14 cellular contexts compared by ENCODE assay signal in the genomic region with DNA sequence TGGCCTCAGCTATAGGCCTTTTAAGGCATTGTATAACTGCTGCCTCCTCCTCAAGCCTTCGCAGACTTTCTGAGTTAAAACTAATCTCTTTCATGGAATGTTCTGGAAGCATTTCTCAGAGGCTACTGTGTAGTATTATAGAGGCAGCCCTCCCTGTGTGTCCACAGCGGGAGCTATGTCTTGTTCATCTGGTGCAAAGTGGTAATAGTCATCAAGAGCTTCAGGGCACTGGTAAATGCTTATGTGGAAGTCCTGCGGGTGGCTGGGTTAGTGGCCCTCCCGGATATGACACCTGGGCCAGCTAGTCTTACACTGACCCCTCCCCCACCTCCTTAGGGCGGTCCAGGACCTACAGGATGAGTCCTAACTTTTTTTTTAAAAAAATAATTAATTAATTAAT. TPM values are rescaled to one million over a fixed set of nuclear protein-coding genes. Genes with fewer than 3 reads are reported as not detected.
DNase-seq lines count a peak whose midpoint lies in the region; ATAC-seq and TF ChIP-seq lines count a peak whose summit lies in the region.
"Had no signal": no experiment of that assay in that cellular context is flagged by ENCODE, and none has a peak within 500 bp of the region (broad histone marks: within the 10 kb centered on the region; RNA-seq: fewer than 3 reads in every experiment).

No MANE protein-coding gene starts in this region.

- H4K20me1 ChIP-seq in SK-N-SH (ENCODE audit: insufficient read depth): no peaks in the 10 kb centered on the region

- no peak for ATAC-seq in GM18909 (IDR thresholded peaks at IDR 0.05; ENCODE audit: poor library complexity, unreplicated experiment)

- no peak for TF ChIP-seq RAD21 in SK-N-SH (IDR thresholded peaks at IDR 0.05; ENCODE audit: low read length)

- H3K9me3 ChIP-seq in sigmoid colon (no peaks in the 10 kb centered on the region), SK-N-SH (no peaks in the 10 kb centered on the region)
- H3K9me3 ChIP-seq: ascending aorta had no signal

- no peak overlapping the region for H2AFZ ChIP-seq in SK-N-SH (ENCODE audit: low read depth)

- 78 to 82% methylated on average over 5 of the region's 5 CpGs for WGBS in sigmoid colon, 2 donors
- WGBS in SK-N-SH (ENCODE audit: low lambda C conversion rate): 91% methylated on average over 5 of the region's 5 CpGs

- DNase-seq in DMS79 treated with DMSO at 0.1 percent for 48 hours (lab: John Stamatoyannopoulos, UW): peak; percentile 26
- DNase-seq in DMS79 (lab: John Stamatoyannopoulos, UW): no peak
- DNase-seq in NCI-H510A treated with DMSO at 0.1 percent for 48 hours (lab: John Stamatoyannopoulos, UW): peak; percentile 85
- DNase-seq in islet precursor cell: peak; percentile 78
- DNase-seq in sigmoid colon: no peak
- no peak for DNase-seq in SK-N-SH
- DNase-seq in HuH-7 (ENCODE audit: low spot score): no peak
- DNase-seq: activated CD8-positive, alpha-beta memory T cell treated with anti-CD3 and anti-CD28 coated beads, Interleukin-2, amount 50 U/mL, for 4 hours; hippocampal formation; NCI-H1694 treated with DMSO at 0.1 percent for 48 hours had no signal

- H3K27ac ChIP-seq in sigmoid colon: peak overlapping the region in 3 of 4 donors; percentile 33 to 94 (median 90)
- H3K27ac ChIP-seq in SK-N-SH (ENCODE audit: low read depth in 2 of 2, low read length in 1 of 2): no peak overlapping the region

- H3K36me3 ChIP-seq in sigmoid colon (peaks cover 0 to 15% (median 6%) of the 10 kb centered on the region in 4 donors), SK-N-SH (replicated peaks in 1 of 2; ENCODE audit: control insufficient read depth in 1 of 2, insufficient read depth in 2 of 2, low read length in 1 of 2) (peaks cover 8 to 11% of the 10 kb centered on the region in 2 experiments)

- TF ChIP-seq POLR2A in sigmoid colon (IDR thresholded peaks at IDR 0.05): no peak

- no peak overlapping the region for H3K9ac ChIP-seq in SK-N-SH

- peaks cover 28% of the 10 kb centered on the region; the same call in 1 of the 2 replicates for H3K79me2 ChIP-seq in SK-N-SH (ENCODE audit: insufficient read depth)

- TF ChIP-seq CTCF in sigmoid colon (IDR thresholded peaks at IDR 0.05) (no peak), SK-N-SH (IDR thresholded peaks at IDR 0.05) (no peak)

- H3F3A ChIP-seq in SK-N-SH (replicated peaks; ENCODE audit: insufficient read depth): peaks cover 10% of the 10 kb centered on the region

- CTCF ChIA-PET in SK-N-SH (lab: Yijun Ruan, JAX): interaction anchor here (1.1 to 8.4 kb wide), 6 partner anchors 17 to 286 kb away, joined by 3 to 89 read pairs (median 4); no protein-coding TSS in a partner anchor

- POLR2A ChIA-PET in SK-N-SH (lab: Yijun Ruan, JAX): interaction anchor here (0.5 kb wide), 1 partner anchor 21 kb away, joined by 5 read pairs; no protein-coding TSS in a partner anchor

- intact Hi-C loops in sigmoid colon (cut with DNase I): no loop called here

- no peak overlapping the region for H3K4me2 ChIP-seq in SK-N-SH

- H3K4me1 ChIP-seq in sigmoid colon: peaks cover 0 to 29% (median 15%) of the 10 kb centered on the region in 4 donors
- peaks cover 7 to 10% of the 10 kb centered on the region in 2 experiments; a peak in 2 of 4 replicates for H3K4me1 ChIP-seq in SK-N-SH (ENCODE audit: control insufficient read depth in 1 of 2, insufficient read depth in 2 of 2, low read depth in 1 of 2, low read length in 1 of 2)

- TF ChIP-seq EP300 in sigmoid colon (IDR thresholded peaks at IDR 0.05): no peak
- TF ChIP-seq EP300 in SK-N-SH (IDR thresholded peaks at IDR 0.05; ENCODE audit: borderline replicate concordance in 1 of 2, low read depth in 1 of 2, low read length in 1 of 2): no peak

- no peaks in the 10 kb centered on the region for H3K9me2 ChIP-seq in SK-N-SH

- H3K27me3 ChIP-seq in sigmoid colon (no peaks in the 10 kb centered on the region), SK-N-SH (ENCODE audit: insufficient read depth) (no peaks in the 10 kb centered on the region)
- H3K27me3 ChIP-seq: ascending aorta had no signal

- H3K4me3 ChIP-seq in sigmoid colon (no peak overlapping the region), SK-N-SH (ENCODE audit: low read depth in 2 of 2, low read length in 1 of 2) (no peak overlapping the region)
- H3K4me3 ChIP-seq: ascending aorta had no signal

TF ChIP-seq in SK-N-SH, 30 proteins besides CTCF, POLR2A, EP300 and RAD21:
- TF ChIP-seq, protein P1, sequence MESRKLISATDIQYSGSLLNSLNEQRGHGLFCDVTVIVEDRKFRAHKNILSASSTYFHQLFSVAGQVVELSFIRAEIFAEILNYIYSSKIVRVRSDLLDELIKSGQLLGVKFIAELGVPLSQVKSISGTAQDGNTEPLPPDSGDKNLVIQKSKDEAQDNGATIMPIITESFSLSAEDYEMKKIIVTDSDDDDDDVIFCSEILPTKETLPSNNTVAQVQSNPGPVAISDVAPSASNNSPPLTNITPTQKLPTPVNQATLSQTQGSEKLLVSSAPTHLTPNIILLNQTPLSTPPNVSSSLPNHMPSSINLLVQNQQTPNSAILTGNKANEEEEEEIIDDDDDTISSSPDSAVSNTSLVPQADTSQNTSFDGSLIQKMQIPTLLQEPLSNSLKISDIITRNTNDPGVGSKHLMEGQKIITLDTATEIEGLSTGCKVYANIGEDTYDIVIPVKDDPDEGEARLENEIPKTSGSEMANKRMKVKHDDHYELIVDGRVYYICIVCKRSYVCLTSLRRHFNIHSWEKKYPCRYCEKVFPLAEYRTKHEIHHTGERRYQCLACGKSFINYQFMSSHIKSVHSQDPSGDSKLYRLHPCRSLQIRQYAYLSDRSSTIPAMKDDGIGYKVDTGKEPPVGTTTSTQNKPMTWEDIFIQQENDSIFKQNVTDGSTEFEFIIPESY (IDR thresholded peaks at IDR 0.05; ENCODE audit: borderline replicate concordance, low read depth): no peak
- TF ChIP-seq NFIC (IDR thresholded peaks at IDR 0.05; ENCODE audit: borderline replicate concordance) (no peak), RFX5 (IDR thresholded peaks at IDR 0.05; ENCODE audit: low read length) (no peak), TAF1 (IDR thresholded peaks at IDR 0.05; ENCODE audit: borderline replicate concordance, low read depth, low read length) (no peak), MXI1 (IDR thresholded peaks at IDR 0.05; ENCODE audit: low read depth, low read length) (no peak)
- TF ChIP-seq, protein P2, sequence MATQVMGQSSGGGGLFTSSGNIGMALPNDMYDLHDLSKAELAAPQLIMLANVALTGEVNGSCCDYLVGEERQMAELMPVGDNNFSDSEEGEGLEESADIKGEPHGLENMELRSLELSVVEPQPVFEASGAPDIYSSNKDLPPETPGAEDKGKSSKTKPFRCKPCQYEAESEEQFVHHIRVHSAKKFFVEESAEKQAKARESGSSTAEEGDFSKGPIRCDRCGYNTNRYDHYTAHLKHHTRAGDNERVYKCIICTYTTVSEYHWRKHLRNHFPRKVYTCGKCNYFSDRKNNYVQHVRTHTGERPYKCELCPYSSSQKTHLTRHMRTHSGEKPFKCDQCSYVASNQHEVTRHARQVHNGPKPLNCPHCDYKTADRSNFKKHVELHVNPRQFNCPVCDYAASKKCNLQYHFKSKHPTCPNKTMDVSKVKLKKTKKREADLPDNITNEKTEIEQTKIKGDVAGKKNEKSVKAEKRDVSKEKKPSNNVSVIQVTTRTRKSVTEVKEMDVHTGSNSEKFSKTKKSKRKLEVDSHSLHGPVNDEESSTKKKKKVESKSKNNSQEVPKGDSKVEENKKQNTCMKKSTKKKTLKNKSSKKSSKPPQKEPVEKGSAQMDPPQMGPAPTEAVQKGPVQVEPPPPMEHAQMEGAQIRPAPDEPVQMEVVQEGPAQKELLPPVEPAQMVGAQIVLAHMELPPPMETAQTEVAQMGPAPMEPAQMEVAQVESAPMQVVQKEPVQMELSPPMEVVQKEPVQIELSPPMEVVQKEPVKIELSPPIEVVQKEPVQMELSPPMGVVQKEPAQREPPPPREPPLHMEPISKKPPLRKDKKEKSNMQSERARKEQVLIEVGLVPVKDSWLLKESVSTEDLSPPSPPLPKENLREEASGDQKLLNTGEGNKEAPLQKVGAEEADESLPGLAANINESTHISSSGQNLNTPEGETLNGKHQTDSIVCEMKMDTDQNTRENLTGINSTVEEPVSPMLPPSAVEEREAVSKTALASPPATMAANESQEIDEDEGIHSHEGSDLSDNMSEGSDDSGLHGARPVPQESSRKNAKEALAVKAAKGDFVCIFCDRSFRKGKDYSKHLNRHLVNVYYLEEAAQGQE (IDR thresholded peaks at IDR 0.05; ENCODE audit: low read depth, low read length): no peak

RNA-seq across cellular contexts. Expression of a gene that starts 2.2 kb away (rescaled TPM):
- total RNA-seq in sigmoid colon: 10 to 100 TPM in 2 of 4 donors, 1 to 10 TPM in 2; 5.4 to 13.0 (median 9.2) TPM
- polyA plus RNA-seq in sigmoid colon: 10 to 100 TPM; 79.3 to 91.3 (median 81.7) TPM
- polyA plus RNA-seq in SK-N-SH (2012; rRNA removed): 29.9 and 33.7 TPM in 2 replicates
- polyA plus RNA-seq in SK-N-SH (2012; cell fraction: cytosol; rRNA removed): 14.8 and 23.2 TPM in 2 replicates
- polyA plus RNA-seq in SK-N-SH (2012; cell fraction: nucleus; rRNA removed): 32.1 and 34.9 TPM in 2 replicates

RNA-seq across cellular contexts. Expression of a gene that starts 21.3 kb away (rescaled TPM):
- 10 to 100 TPM; 16.1 to 24.6 (median 19.8) TPM for total RNA-seq in sigmoid colon
- polyA plus RNA-seq in sigmoid colon: 1 to 10 TPM; 1.8 to 5.7 (median 2.4) TPM
- polyA plus RNA-seq in SK-N-SH (2012; rRNA removed): 81.2 and 91.1 TPM in 2 replicates
- polyA plus RNA-seq in SK-N-SH (2012; cell fraction: cytosol; rRNA removed): 40.6 and 54.4 TPM in 2 replicates
- polyA plus RNA-seq in SK-N-SH (2012; cell fraction: nucleus; rRNA removed): 330 and 340 TPM in 2 replicates

RNA-seq across cellular contexts. Expression of a gene that starts 29.3 kb away (rescaled TPM):
- 1 to 10 TPM in 1 of 4 donors, under 1 TPM in 1, not detected in 2; 0.71 to 1.1 TPM for total RNA-seq in sigmoid colon
- polyA plus RNA-seq in sigmoid colon: 100 to 1,000 TPM; 174 to 705 (median 231) TPM
- 0.05 and 0.08 TPM in 2 replicates for polyA plus RNA-seq in SK-N-SH (2012; rRNA removed)
- polyA plus RNA-seq in SK-N-SH (2012; cell fraction: cytosol; rRNA removed): 0.07 TPM in 1 of 2 replicates, not detected in the other
- polyA plus RNA-seq in SK-N-SH (2012; cell fraction: nucleus; rRNA removed): 0.07 TPM in 1 of 2 replicates, not detected in the other
- total RNA-seq: A172; ascending aorta; T-helper 2 cell treated with Interferon-gamma antibody and Interleukin-4, amounts not matched to agents 100 ng/mL and 5 ng/mL, for 36 hours had no signal

RNA-seq across cellular contexts. Expression of a gene that starts 57.4 kb away (rescaled TPM):
- total RNA-seq in sigmoid colon: 10 to 100 TPM; 36.8 to 42.4 (median 39.0) TPM
- polyA plus RNA-seq in sigmoid colon: 10 to 100 TPM; 34.2 to 86.8 (median 36.0) TPM
- polyA plus RNA-seq in SK-N-SH (2012; rRNA removed): 174 and 206 TPM in 2 replicates
- polyA plus RNA-seq in SK-N-SH (2012; cell fraction: cytosol; rRNA removed): 167 and 190 TPM in 2 replicates
- polyA plus RNA-seq in SK-N-SH (2012; cell fraction: nucleus; rRNA removed): 151 and 156 TPM in 2 replicates

RNA-seq across cellular contexts. Expression of a gene that starts 57.5 kb away (rescaled TPM):
- total RNA-seq in sigmoid colon: 1 to 10 TPM; 3.3 to 7.6 (median 5.8) TPM
- 1 to 10 TPM; 5.1 to 9.4 (median 6.6) TPM for polyA plus RNA-seq in sigmoid colon
- polyA plus RNA-seq in SK-N-SH (2012; rRNA removed): 10.6 and 11.0 TPM in 2 replicates
- polyA plus RNA-seq in SK-N-SH (2012; cell fraction: cytosol; rRNA removed): 8.0 and 10.5 TPM in 2 replicates
- polyA plus RNA-seq in SK-N-SH (2012; cell fraction: nucleus; rRNA removed): 7.5 and 8.0 TPM in 2 replicates

Comparison
In these comparisons a context has a peak if more than half of its experiments do, and no peak if none do; other contexts are left out.
1. DNase-seq: peak in DMS79 treated with DMSO at 0.1 percent for 48 hours (single experiment), NCI-H510A treated with DMSO at 0.1 percent for 48 hours (single experiment) and islet precursor cell (single experiment); none in DMS79 (single experiment), sigmoid colon (single experiment), SK-N-SH (single experiment) and HuH-7 (single experiment).
2. H3K27ac ChIP-seq: peak in sigmoid colon (3 of 4); none in SK-N-SH (0 of 2).
3. RNA of a gene that starts 21.3 kb away (polyA plus RNA-seq): 40.6 to 340 TPM in SK-N-SH; 1.8 to 5.7 TPM in sigmoid colon; every median in the first group is over 4 times any median in the second.
4. RNA of a gene that starts 29.3 kb away (polyA plus RNA-seq): 174 to 705 TPM in sigmoid colon; 0.05 to 0.08 TPM in SK-N-SH; every median in the first group is over 100 times any median in the second.